In genomic region chr6:143262859-143263258, GRCh38 we compare ENCODE assay signal across 24 cellular contexts.
DNase-seq lines count a peak whose midpoint lies in the region; ATAC-seq and TF ChIP-seq lines count a peak whose summit lies in the region.
"Had no signal": no experiment of that assay in that cellular context is flagged by ENCODE, and none has a peak within 500 bp of the region (broad histone marks: within the 10 kb centered on the region; RNA-seq: fewer than 3 reads in every experiment).

No MANE protein-coding gene starts in this region.

- DNase-seq in GM13976 (ENCODE audit: low spot score) (peak; percentile 17), immature natural killer cell (no peak), NCI-H69 (lab: John Stamatoyannopoulos, UW) (no peak), SW 1271 (lab: John Stamatoyannopoulos, UW) (no peak)
- DNase-seq: 8988T; activated B cell treated with CpG ODN at 0.5 μM for 24 hours; activated CD4-positive, alpha-beta T cell treated with anti-CD3 and anti-CD28 coated beads, Interleukin-2, amount 50 U/mL, for 48 hours; activated effector memory CD4-positive, alpha-beta T cell treated with anti-CD3 and anti-CD28 coated beads, Interleukin-2, amount 50 U/mL, for 16 hours; effector memory CD8-positive, alpha-beta T cell; GF-D8; hippocampal formation; Kasumi-1; left ventricle myocardium superior; NCI-H187; NCI-H748 treated with DMSO at 0.1 percent for 48 hours; right cardiac atrium; stimulated activated CD4-positive, alpha-beta T cell treated with anti-CD3 and anti-CD28 coated beads, Interleukin-4, amount 100 ng/mL, for 4 hours; stimulated activated naive CD8-positive, alpha-beta T cell treated with anti-CD3 and anti-CD28 coated beads, Interleukin-15, amount 100 ng/mL, for 72 hours; tibial artery had no signal

- no peaks in the 10 kb centered on the region for H3K36me3 Mint-ChIP-seq in immature natural killer cell

- ATAC-seq in GM19351 (IDR thresholded peaks at IDR 0.05; ENCODE audit: unreplicated experiment) (peak; percentile 74), HG02642 (IDR thresholded peaks at IDR 0.05; ENCODE audit: poor library complexity, unreplicated experiment) (peak; percentile 53), HG03342 (IDR thresholded peaks at IDR 0.05; ENCODE audit: unreplicated experiment) (peak; percentile 52), GM21723 (IDR thresholded peaks at IDR 0.05; ENCODE audit: unreplicated experiment) (no peak)
- ATAC-seq: effector memory CD8-positive, alpha-beta T cell; left ventricle myocardium superior; right cardiac atrium; stimulated activated naive CD8-positive, alpha-beta T cell treated with anti-CD3 and anti-CD28 coated beads, Interleukin-15, amount 100 ng/mL, for 72 hours had no signal

- peaks cover 0 to 2% (median 0%) of the 10 kb centered on the region in 6 donors for H3K9me3 Mint-ChIP-seq in immature natural killer cell
- H3K9me3 Mint-ChIP-seq: effector memory CD8-positive, alpha-beta T cell; nephron had no signal

- H3K27ac Mint-ChIP-seq in immature natural killer cell = no peak overlapping the region
- H3K27ac Mint-ChIP-seq: activated B cell treated with CpG ODN at 0.5 μM for 24 hours; effector memory CD8-positive, alpha-beta T cell; stimulated activated naive CD8-positive, alpha-beta T cell treated with anti-CD3 and anti-CD28 coated beads, Interleukin-15, amount 100 ng/mL, for 72 hours had no signal

- in situ Hi-C loops in GM13976 (cut with MboI; ENCODE audit: low sequenced_read_pairs, unreplicated experiment) = no loop called here

- no peak for TF ChIP-seq CTCF in GM13976 (IDR thresholded peaks at IDR 0.05; ENCODE audit: borderline replicate concordance, control extremely low read depth, extremely low read depth, insufficient read depth, missing control alignments)

- no peaks in the 10 kb centered on the region for H3K4me1 Mint-ChIP-seq in immature natural killer cell
- H3K4me1 Mint-ChIP-seq: activated B cell treated with CpG ODN at 0.5 μM for 24 hours; stimulated activated naive CD8-positive, alpha-beta T cell treated with anti-CD3 and anti-CD28 coated beads, Interleukin-15, amount 100 ng/mL, for 72 hours had no signal

- no peaks in the 10 kb centered on the region for H3K27me3 Mint-ChIP-seq in immature natural killer cell (ENCODE audit: low read depth in 3 of 3)
- H3K27me3 Mint-ChIP-seq: activated B cell treated with CpG ODN at 0.5 μM for 24 hours; effector memory CD8-positive, alpha-beta T cell; stimulated activated naive CD8-positive, alpha-beta T cell treated with anti-CD3 and anti-CD28 coated beads, Interleukin-15, amount 100 ng/mL, for 72 hours had no signal

- H3K4me3 Mint-ChIP-seq in immature natural killer cell = no peak overlapping the region
- H3K4me3 Mint-ChIP-seq: activated B cell treated with CpG ODN at 0.5 μM for 24 hours; effector memory CD8-positive, alpha-beta T cell; nephron; stimulated activated naive CD8-positive, alpha-beta T cell treated with anti-CD3 and anti-CD28 coated beads, Interleukin-15, amount 100 ng/mL, for 72 hours had no signal
